14 cellular contexts compared by ENCODE assay signal in the genomic region with DNA sequence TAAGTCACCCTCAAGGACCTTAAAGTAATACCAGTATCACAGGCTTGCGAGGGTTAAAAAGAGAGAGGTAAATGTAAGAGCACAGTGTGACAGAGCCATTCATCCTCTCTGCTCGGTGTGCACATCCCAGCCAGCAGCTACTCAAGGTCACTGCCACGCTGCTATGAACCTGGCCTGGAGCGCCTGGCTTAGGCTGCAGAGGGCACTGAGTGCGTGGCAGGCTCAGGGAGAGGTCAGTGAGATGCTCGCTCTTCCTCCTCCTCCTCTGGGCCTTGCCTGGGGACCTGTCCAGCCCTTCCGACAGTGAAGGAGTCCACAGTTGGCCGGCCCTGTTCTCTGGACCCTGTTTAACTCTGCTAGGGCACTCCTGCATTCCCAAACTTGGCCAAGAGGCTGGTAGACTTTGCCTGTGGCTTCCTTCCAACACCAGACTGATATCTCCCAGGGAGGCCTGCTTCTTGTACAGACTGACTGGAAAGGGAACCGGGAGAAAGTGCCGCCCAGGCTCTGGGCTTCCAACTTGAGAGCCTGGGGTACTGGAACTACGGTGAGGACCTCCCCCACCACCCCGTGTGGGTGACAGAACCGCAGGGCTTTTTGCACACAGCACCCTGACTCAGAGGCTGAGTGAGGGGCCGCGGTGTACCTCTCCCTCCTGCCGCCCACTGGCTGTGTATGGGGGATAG.
DNase-seq lines count a peak whose midpoint lies in the region; ATAC-seq, FAIRE-seq and TF ChIP-seq lines count a peak whose summit lies in the region.
"Had no signal": no experiment of that assay in that cellular context is flagged by ENCODE, and none has a peak within 500 bp of the region (broad histone marks: within the 10 kb centered on the region; RNA-seq: fewer than 3 reads in every experiment).

No MANE protein-coding gene starts in this region.

- H2AK5ac ChIP-seq in neuronal stem cell (ENCODE audit: low read depth, low read length) = no peak overlapping the region

- FAIRE-seq in GM12891 (lab: Jason Lieb, UNC) = no peak
- FAIRE-seq: small intestine had no signal

- H3K18ac ChIP-seq in neuronal stem cell (ENCODE audit: low read length) = peak overlapping the region; percentile 37

- ATAC-seq in Right ventricle myocardium superior (ENCODE audit: poor library complexity) (peak; percentile 83), GM18858 (IDR thresholded peaks at IDR 0.05; ENCODE audit: unreplicated experiment) (no peak)

- DNase-seq in NCI-H82 (lab: John Stamatoyannopoulos, UW) (peak; percentile 19), NCI-H82 treated with DMSO at 0.1 percent for 48 hours (lab: John Stamatoyannopoulos, UW; ENCODE audit: unreplicated experiment) (no peak), Right ventricle myocardium superior (peak; percentile 68), neuronal stem cell (ENCODE audit: low spot score) (no peak), tibial artery (peak in 1 of 2 donors; percentile 85), LoVo (ENCODE audit: low spot score) (no peak), GM12891 (ENCODE audit: insufficient read length, low spot score) (no peak)
- DNase-seq: 8988T; activated CD8-positive, alpha-beta memory T cell treated with anti-CD3 and anti-CD28 coated beads for 24 hours; NCI-H1417; NCI-H526; SHP77 treated with DMSO at 0.1 percent for 48 hours; small intestine had no signal

- no peak overlapping the region for H3K4me2 ChIP-seq in neuronal stem cell (ENCODE audit: insufficient read depth, low read length, poor library complexity, severe bottlenecking)

- WGBS in neuronal stem cell (ENCODE audit: extremely low coverage in 2 of 2, insufficient read length in 2 of 2, insufficient replicate concordance in 1 of 2), 2 donors = no CpG with 5 or more reads among the region's 16 CpGs

- H3K79me1 ChIP-seq in neuronal stem cell (ENCODE audit: low read depth, low read length) = no peaks in the 10 kb centered on the region

- H3K14ac ChIP-seq in neuronal stem cell (ENCODE audit: low read length) = no peak overlapping the region

- TF ChIP-seq POLR2A in GM12891 (IDR thresholded peaks at IDR 0.05; ENCODE audit: low read depth, low read length) = no peak

- no peak overlapping the region for H2BK12ac ChIP-seq in neuronal stem cell (ENCODE audit: low read length)

- peaks cover 30 to 81% of the 10 kb centered on the region in 2 donors for H3K36me3 ChIP-seq in neuronal stem cell (replicated peaks in 1 of 2; ENCODE audit: control insufficient read depth in 2 of 2, insufficient read depth in 2 of 2, low read length in 2 of 2)
- H3K36me3 ChIP-seq in tibial artery = peaks cover 48 to 66% (median 48%) of the 10 kb centered on the region in 3 donors

- peaks cover 13 to 21% of the 10 kb centered on the region in 2 donors for H3K9me3 ChIP-seq in neuronal stem cell (replicated peaks in 1 of 2; ENCODE audit: control insufficient read depth in 2 of 2, insufficient read depth in 1 of 2, low read depth in 1 of 2, low read length in 2 of 2)
- no peaks in the 10 kb centered on the region for H3K9me3 ChIP-seq in tibial artery

- no peak overlapping the region for H2BK120ac ChIP-seq in neuronal stem cell (ENCODE audit: low read depth, low read length)

- peak overlapping the region; percentile 6 for H2BK15ac ChIP-seq in neuronal stem cell (ENCODE audit: low read length)

- no peak overlapping the region for H2BK5ac ChIP-seq in neuronal stem cell (ENCODE audit: low read length)

- H3K4ac ChIP-seq in neuronal stem cell (ENCODE audit: low read length) = no peak overlapping the region

- H3K27me3 ChIP-seq in neuronal stem cell (ENCODE audit: control insufficient read depth in 3 of 3, insufficient read depth in 3 of 3, low read depth in 1 of 3, low read length in 3 of 3) (no peaks in the 10 kb centered on the region), tibial artery (no peaks in the 10 kb centered on the region)

- H3K23ac ChIP-seq in neuronal stem cell (ENCODE audit: low read depth, low read length, poor library complexity) = peak overlapping the region; percentile 70

- H3K9ac ChIP-seq in neuronal stem cell (ENCODE audit: low read depth, low read length, poor library complexity) = peak overlapping the region; percentile 15

- peak overlapping the region; percentile 7 for H4K8ac ChIP-seq in neuronal stem cell (ENCODE audit: low read depth, low read length)

- no peak overlapping the region for H2AFZ ChIP-seq in neuronal stem cell (ENCODE audit: low read length)

- H3K4me1 ChIP-seq in neuronal stem cell (ENCODE audit: control insufficient read depth in 2 of 2, insufficient read depth in 1 of 2, low read depth in 1 of 2, low read length in 2 of 2) (no peaks in the 10 kb centered on the region), tibial artery (peaks cover 0 to 22% (median 13%) of the 10 kb centered on the region in 4 donors)

- H3K27ac ChIP-seq in neuronal stem cell (replicated peaks; ENCODE audit: low read length) (no peak overlapping the region), tibial artery (peak overlapping the region; percentile 73 to 80)

- H3K4me3 ChIP-seq in neuronal stem cell (ENCODE audit: low read length in 2 of 2) (no peak overlapping the region), tibial artery (no peak overlapping the region)

- TF ChIP-seq CTCF in tibial artery (IDR thresholded peaks at IDR 0.05) = no peak

- no peak overlapping the region for H4K91ac ChIP-seq in neuronal stem cell (ENCODE audit: low read depth, low read length, poor library complexity)

- intact Hi-C loops in Right ventricle myocardium superior (cut with DNase I) (no loop called here), tibial artery (cut with DNase I; ENCODE audit: low total_unique reads) (no loop called here)

TF ChIP-seq in GM12891, 5 proteins besides CTCF, POLR2A, EP300 and RAD21:
- TF ChIP-seq POU2F2 (IDR thresholded peaks at IDR 0.05; ENCODE audit: low read depth, low read length) (no peak), TAF1 (IDR thresholded peaks at IDR 0.05; ENCODE audit: low read depth, low read length) (no peak), SPI1 (IDR thresholded peaks at IDR 0.05; ENCODE audit: low read depth, low read length) (no peak), POLR2AphosphoS5 (IDR thresholded peaks at IDR 0.05; ENCODE audit: low read depth, low read length) (no peak), PAX5 (IDR thresholded peaks at IDR 0.05; ENCODE audit: insufficient read depth, low read length, severe bottlenecking) (no peak)

Comparison
In these comparisons a context has a peak if more than half of its experiments do, and no peak if none do; other contexts are left out.
1. DNase-seq: peak in NCI-H82 (single experiment) and Right ventricle myocardium superior (single experiment); none in NCI-H82 treated with DMSO at 0.1 percent for 48 hours (single experiment), neuronal stem cell (single experiment), LoVo (single experiment) and GM12891 (single experiment).